In genomic region chr7:139230078-139230477, GRCh38 we compare ENCODE assay signal across 8 cellular contexts. TPM values are rescaled to one million over a fixed set of nuclear protein-coding genes. Genes with fewer than 3 reads are reported as not detected.
DNase-seq lines count a peak whose midpoint lies in the region; ATAC-seq, FAIRE-seq and TF ChIP-seq lines count a peak whose summit lies in the region.

No MANE protein-coding gene starts in this region.

- no peak for TF ChIP-seq EP300 in sigmoid colon (IDR thresholded peaks at IDR 0.05)

- H3K36me3 ChIP-seq in SK-N-MC (ENCODE audit: insufficient read depth, low read length) (no peaks in the 10 kb centered on the region), esophagus squamous epithelium (no peaks in the 10 kb centered on the region), sigmoid colon (no peaks in the 10 kb centered on the region)

- ATAC-seq in omental fat pad (ENCODE audit: low FRiP score), result no peak
- no peak for ATAC-seq in GM18858 (IDR thresholded peaks at IDR 0.05; ENCODE audit: unreplicated experiment)

- H3K9ac ChIP-seq in SK-N-MC (ENCODE audit: insufficient read length), result no peak overlapping the region

- FAIRE-seq in GM19239 (lab: Jason Lieb, UNC), result no peak

- 69 to 72% methylated on average over 8 of the region's 8 CpGs for WGBS in esophagus squamous epithelium, 2 donors
- WGBS in sigmoid colon, 2 donors, result 69 to 76% methylated on average over 8 of the region's 8 CpGs

- H3K4me3 ChIP-seq in SK-N-MC, result peak overlapping the region; percentile 100
- peak overlapping the region in 3 of 4 donors; percentile 89 to 99 (median 96) for H3K4me3 ChIP-seq in esophagus squamous epithelium
- peak overlapping the region in 3 of 4 donors; percentile 87 to 99 (median 99) for H3K4me3 ChIP-seq in sigmoid colon

- TF ChIP-seq CTCF in GM20000 (IDR thresholded peaks at IDR 0.05; ENCODE audit: extremely low read depth, missing control alignments) (no peak), esophagus squamous epithelium (IDR thresholded peaks at IDR 0.05) (no peak), sigmoid colon (IDR thresholded peaks at IDR 0.05) (no peak), omental fat pad (IDR thresholded peaks at IDR 0.05) (no peak)

- H3K9me3 ChIP-seq in SK-N-MC (ENCODE audit: low read depth, low read length), result no peaks in the 10 kb centered on the region
- H3K9me3 ChIP-seq in esophagus squamous epithelium, result no peaks in the 10 kb centered on the region
- H3K9me3 ChIP-seq in sigmoid colon, result no peaks in the 10 kb centered on the region

- DNase-seq in GM20000 (ENCODE audit: low spot score) (peak; percentile 24), SK-N-MC (ENCODE audit: low read depth, low spot score) (no peak), esophagus squamous epithelium (lab: John Stamatoyannopoulos, UW) (no peak), sigmoid colon (no peak), omental fat pad (ENCODE audit: low spot score) (no peak), GM19239 (ENCODE audit: insufficient read length, low spot score) (no peak), NCI-H2196 (lab: John Stamatoyannopoulos, UW; ENCODE audit: unreplicated experiment) (no peak)

- H3K27me3 ChIP-seq in esophagus squamous epithelium (peaks cover 0 to 6% (median 0%) of the 10 kb centered on the region in 4 donors), sigmoid colon (no peaks in the 10 kb centered on the region)

- intact Hi-C loops in esophagus squamous epithelium (cut with DNase I) (no loop called here), sigmoid colon (cut with DNase I) (loop anchor here (2.0 to 5.0 kb wide), 3 partner anchors 97 to 125 kb away; partner anchors contain the start of gene FMC1)

- H3K4me1 ChIP-seq in esophagus squamous epithelium (peaks cover 0 to 36% (median 15%) of the 10 kb centered on the region in 3 donors), sigmoid colon (peaks cover 0 to 33% (median 15%) of the 10 kb centered on the region in 4 donors)

- H3K27ac ChIP-seq in SK-N-MC (no peak overlapping the region), esophagus squamous epithelium (peak overlapping the region; percentile 95 to 97 (median 96)), sigmoid colon (peak overlapping the region; percentile 92 to 99 (median 98))

- TF ChIP-seq POLR2A in esophagus squamous epithelium (IDR thresholded peaks at IDR 0.05), result no peak
- TF ChIP-seq POLR2A in sigmoid colon (IDR thresholded peaks at IDR 0.05), result no peak

RNA-seq across cellular contexts. Expression of gene UBN2, which starts 1.0 kb away (rescaled TPM):
- 10 to 100 TPM in 1 of 4 donors, 1 to 10 TPM in 3; 5.3 to 12.8 (median 9.0) TPM for total RNA-seq in esophagus squamous epithelium
- total RNA-seq in sigmoid colon, result 10 to 100 TPM; 13.2 to 22.7 (median 14.2) TPM
- polyA plus RNA-seq in sigmoid colon, result 1 to 10 TPM in 2 of 3 donors, under 1 TPM in 1; 0.92 to 3.2 (median 1.2) TPM
- total RNA-seq in omental fat pad, result 10 to 100 TPM in 2 of 4 donors, 1 to 10 TPM in 2; 7.8 to 18.0 (median 9.8) TPM
